Comparison of ENCODE assay signal across 8 cellular contexts in genomic region chr15:39934415-39935044, GRCh38. TPM values are rescaled to one million over a fixed set of nuclear protein-coding genes. Genes with fewer than 3 reads are reported as not detected.
A peak's percentile ranks its signal among the peaks of the same experiment; 100 is the strongest.
DNase-seq lines count a peak whose midpoint lies in the region; ATAC-seq and TF ChIP-seq lines count a peak whose summit lies in the region.

No MANE protein-coding gene starts in this region.

- peak overlapping the region; percentile 89 for H3K4me2 ChIP-seq in hepatocyte

- H3K4me3 Mint-ChIP-seq in activated naive CD8-positive, alpha-beta T cell treated with anti-CD3 and anti-CD28 coated beads for 36 hours: peak overlapping the region; percentile 81

- peaks cover 39% of the 10 kb centered on the region for H3K79me2 ChIP-seq in hepatocyte

- H3K9ac ChIP-seq in HUES6 (ENCODE audit: low read length): peak overlapping the region; percentile 77

- H3K27me3 ChIP-seq in HUES6 (ENCODE audit: control insufficient read depth, insufficient read depth, low read length) (no peaks in the 10 kb centered on the region), hepatocyte (no peaks in the 10 kb centered on the region)

- H3K27ac ChIP-seq in HUES6 (ENCODE audit: low read depth, low read length) (peak overlapping the region; percentile 91), hepatocyte (peak overlapping the region; percentile 93)

- no peaks in the 10 kb centered on the region for H3K9me2 ChIP-seq in hepatocyte (replicated peaks; ENCODE audit: insufficient read depth)

- TF ChIP-seq CTCF in hepatocyte (IDR thresholded peaks at IDR 0.05; ENCODE audit: poor library complexity): no peak

- H3K36me3 ChIP-seq in HUES6 (ENCODE audit: control insufficient read depth, insufficient read depth, low read length) (peaks cover 16% of the 10 kb centered on the region; the same call in 1 of the 2 replicates), hepatocyte (replicated peaks; ENCODE audit: insufficient read depth, low read depth) (no peaks in the 10 kb centered on the region)

- H3K4me3 ChIP-seq in HUES6 (ENCODE audit: low read depth, low read length): peak overlapping the region; percentile 79
- peak overlapping the region; percentile 73 for H3K4me3 ChIP-seq in hepatocyte

- no peaks in the 10 kb centered on the region for H4K20me1 ChIP-seq in hepatocyte (ENCODE audit: insufficient read depth, poor library complexity, severe bottlenecking)

- peaks cover 3% of the 10 kb centered on the region for H3K27me3 Mint-ChIP-seq in activated naive CD8-positive, alpha-beta T cell treated with anti-CD3 and anti-CD28 coated beads for 36 hours

- ATAC-seq in sciatic nerve (peak; percentile 19), GM18861 (IDR thresholded peaks at IDR 0.05; ENCODE audit: unreplicated experiment) (no peak)

- H2AFZ ChIP-seq in hepatocyte: peak overlapping the region; percentile 70

- DNase-seq in GM03348 (ENCODE audit: low spot score) (peak; percentile 11), hepatocyte (ENCODE audit: low spot score) (no peak), sciatic nerve (ENCODE audit: low spot score) (no peak), GM19240 (ENCODE audit: insufficient read length, low spot score) (no peak), NOMO-1 treated with DMSO at 0.1 percent for 48 hours (lab: John Stamatoyannopoulos, UW; ENCODE audit: unreplicated experiment) (no peak)
- no peak for DNase-seq in activated naive CD8-positive, alpha-beta T cell treated with anti-CD3 and anti-CD28 coated beads for 36 hours

- no peaks in the 10 kb centered on the region for H3K9me3 Mint-ChIP-seq in activated naive CD8-positive, alpha-beta T cell treated with anti-CD3 and anti-CD28 coated beads for 36 hours

- H3K9me3 ChIP-seq in HUES6 (ENCODE audit: control insufficient read depth, insufficient read depth, low read depth, low read length) (no peaks in the 10 kb centered on the region), hepatocyte (ENCODE audit: low read depth) (no peaks in the 10 kb centered on the region)

- H3K4me1 ChIP-seq in HUES6 (ENCODE audit: control insufficient read depth, insufficient read depth, low read length) (peaks cover 7% of the 10 kb centered on the region), hepatocyte (ENCODE audit: insufficient read depth) (peaks cover 7% of the 10 kb centered on the region)

- H3K36me3 Mint-ChIP-seq in activated naive CD8-positive, alpha-beta T cell treated with anti-CD3 and anti-CD28 coated beads for 36 hours: peaks cover 9% of the 10 kb centered on the region

- peaks cover 31% of the 10 kb centered on the region for H3K4me1 Mint-ChIP-seq in activated naive CD8-positive, alpha-beta T cell treated with anti-CD3 and anti-CD28 coated beads for 36 hours

- intact Hi-C loops in sciatic nerve (cut with DNase I): no loop called here

- peak overlapping the region; percentile 30 for H3K27ac Mint-ChIP-seq in activated naive CD8-positive, alpha-beta T cell treated with anti-CD3 and anti-CD28 coated beads for 36 hours

- 27% methylated on average over 11 of the region's 11 CpGs for WGBS in hepatocyte (ENCODE audit: low lambda C conversion rate, missing lambda C conversion rate)

RNA-seq across cellular contexts. Expression of gene EIF2AK4, which starts 0.6 kb away (rescaled TPM):
- 10 to 100 TPM; 26.3 to 31.9 TPM for total RNA-seq in activated naive CD8-positive, alpha-beta T cell treated with anti-CD3 and anti-CD28 coated beads for 36 hours
- 36.4 and 38.2 TPM in 2 replicates for total RNA-seq in hepatocyte
- 45.9 and 50.7 TPM in 2 replicates for polyA plus RNA-seq in hepatocyte
- total RNA-seq in sciatic nerve: 42.5 TPM

RNA-seq across cellular contexts. Expression of gene GPR176, which starts 14.5 kb away (rescaled TPM):
- under 1 TPM in 1 of 2 experiments, not detected in 1; 0.12 TPM for total RNA-seq in activated naive CD8-positive, alpha-beta T cell treated with anti-CD3 and anti-CD28 coated beads for 36 hours
- total RNA-seq in hepatocyte (5.3 and 7.0 TPM in 2 replicates), sciatic nerve (5.7 TPM)
- 2.7 and 2.9 TPM in 2 replicates for polyA plus RNA-seq in hepatocyte
